In genomic region chr19:35154535-35155406, GRCh38 we compare ENCODE assay signal across 8 cellular contexts. TPM values are rescaled to one million over a fixed set of nuclear protein-coding genes. Genes with fewer than 3 reads are reported as not detected.
DNase-seq lines count a peak whose midpoint lies in the region; ATAC-seq, FAIRE-seq and TF ChIP-seq lines count a peak whose summit lies in the region.

Gene FXYD5, plus strand, starts transcription at chr19:35154735. Its CDS starts 816 bp downstream, at chr19:35155551.

- peak within 1 kb of the TSS; percentile 84 for H3K4me2 ChIP-seq in GM23338

- FAIRE-seq in RCC 7860 (lab: Jason Lieb, UNC), result no peak

- ATAC-seq in GM23338 (peak; percentile 64), HG03175 (IDR thresholded peaks at IDR 0.05; ENCODE audit: unreplicated experiment) (no peak)

- peaks cover 17% of the 10 kb centered on the region; the same call in 1 of the 2 replicates for H3F3A ChIP-seq in GM23338 (replicated peaks; ENCODE audit: low read depth)

- peak within 1 kb of the TSS; percentile 84 for H3K27ac Mint-ChIP-seq in GM23338

- TF ChIP-seq CTCF in AG09309 (IDR thresholded peaks at IDR 0.05; ENCODE audit: control insufficient read depth, insufficient read depth, low read depth, low read length, missing control alignments), result no peak
- no peak for TF ChIP-seq CTCF in GM23338 (conservative IDR thresholded peaks at IDR 0.05; ENCODE audit: low read depth in 2 of 2)
- no peak for TF ChIP-seq CTCF in fibroblast of mammary gland (conservative IDR thresholded peaks at IDR 0.05; ENCODE audit: control insufficient read depth, insufficient read depth, low read depth, low read length)
- TF ChIP-seq CTCF in subcutaneous adipose tissue (IDR thresholded peaks at IDR 0.05; ENCODE audit: low read depth), result no peak

- H3K79me2 ChIP-seq in GM23338 (replicated peaks; ENCODE audit: insufficient read depth), result peaks cover 16% of the 10 kb centered on the region

- H3K4me1 ChIP-seq in GM23338 (ENCODE audit: insufficient read depth) (peaks cover 26% of the 10 kb centered on the region), neuron (ENCODE audit: insufficient read depth, low read length) (peaks cover 30% of the 10 kb centered on the region)

- H3K4me3 Mint-ChIP-seq in GM23338, result peak within 1 kb of the TSS; percentile 90

- H3K27me3 ChIP-seq in GM23338 (ENCODE audit: insufficient read depth) (no peaks in the 10 kb centered on the region), neuron (ENCODE audit: insufficient read depth, low read length) (peaks cover 41% of the 10 kb centered on the region)

- peak; percentile 49 for DNase-seq in AG09309 (ENCODE audit: low read depth)
- DNase-seq in GM23338 (ENCODE audit: low spot score), result peak; percentile 86
- DNase-seq in RCC 7860 (ENCODE audit: low spot score), result peak; percentile 65
- peak; percentile 86 to 89 for DNase-seq in activated T-cell treated with anti-CD3 and anti-CD28 coated beads, Interleukin-2, amount 50 U/mL, for 48 hours
- peak; percentile 80 for DNase-seq in fibroblast of mammary gland (ENCODE audit: low read depth)

- no peaks in the 10 kb centered on the region for H3K9me2 ChIP-seq in GM23338 (ENCODE audit: insufficient read depth)

- no peaks in the 10 kb centered on the region for H3K9me3 ChIP-seq in neuron (ENCODE audit: low read length)

- H3K27me3 Mint-ChIP-seq in GM23338 (ENCODE audit: insufficient read depth, low read depth, poor library complexity), result peaks cover 14% of the 10 kb centered on the region

- H3K9me3 Mint-ChIP-seq in GM23338, result no peaks in the 10 kb centered on the region

- H3K36me3 Mint-ChIP-seq in GM23338 (ENCODE audit: low read depth), result peaks cover 41% of the 10 kb centered on the region

- peak within 1 kb of the TSS; percentile 90 for H2AFZ ChIP-seq in GM23338
- H2AFZ ChIP-seq in neuron (ENCODE audit: low read depth, low read length), result peak within 1 kb of the TSS; percentile 69

- peak within 1 kb of the TSS; percentile 100 for H3K4me3 ChIP-seq in AG09309 (ENCODE audit: control insufficient read depth, low read depth, low read length)
- H3K4me3 ChIP-seq in GM23338, result peak within 1 kb of the TSS; percentile 90
- H3K4me3 ChIP-seq in fibroblast of mammary gland (ENCODE audit: control insufficient read depth, low read depth, low read length), result peak within 1 kb of the TSS; percentile 91
- peak within 1 kb of the TSS; percentile 23 for H3K4me3 ChIP-seq in neuron (ENCODE audit: low read length)

- H4K20me1 ChIP-seq in GM23338 (replicated peaks; ENCODE audit: insufficient read depth), result peaks cover 12% of the 10 kb centered on the region; the same call in 1 of the 2 replicates

- H3K4me1 Mint-ChIP-seq in GM23338, result peaks cover 43% of the 10 kb centered on the region

- H3K27ac ChIP-seq in GM23338 (ENCODE audit: low read depth), result peak within 1 kb of the TSS; percentile 91; the same call in 1 of the 2 replicates

- H3K36me3 ChIP-seq in GM23338 (ENCODE audit: insufficient read depth) (peaks cover 21% of the 10 kb centered on the region), neuron (ENCODE audit: insufficient read depth, low read length) (no peaks in the 10 kb centered on the region)

TF ChIP-seq in GM23338, 12 proteins besides CTCF, POLR2A, EP300 and RAD21:
- TF ChIP-seq ZNF462 (CRISPR knock-in tag; IDR thresholded peaks at IDR 0.05) (no peak), POLR2AphosphoS5 (IDR thresholded peaks at IDR 0.05; ENCODE audit: low read depth) (peak; percentile 72)

RNA-seq across cellular contexts. Expression of gene FXYD5, which starts in this region (rescaled TPM):
- 97.7 and 98.9 TPM in 2 replicates for total RNA-seq in GM23338 (2014; rRNA removed; shearing (Covaris generic))
- polyA plus RNA-seq in GM23338 (2016; fragmentation: Nextera tagmentation; extraction: Ambion mirVana), result 222 and 233 TPM in 2 replicates
- 100 to 1,000 TPM in 1 of 4 donors, 10 to 100 TPM in 3; 43.7 to 120 (median 52.4) TPM for total RNA-seq in subcutaneous adipose tissue

Comparison
In these comparisons a context has a peak if more than half of its experiments do, and no peak if none do; other contexts are left out.
1. H3K4me3 ChIP-seq: peak in every context shown above with its lines; median percentile 100 in AG09309; 91 in fibroblast of mammary gland; 90 in GM23338; 23 in neuron.